In genomic region chr1:218430346-218430745, GRCh38 we compare ENCODE assay signal across 23 cellular contexts.
A peak's percentile ranks its signal among the peaks of the same experiment; 100 is the strongest.
DNase-seq lines count a peak whose midpoint lies in the region; ATAC-seq, FAIRE-seq and TF ChIP-seq lines count a peak whose summit lies in the region.
"Had no signal": no experiment of that assay in that cellular context is flagged by ENCODE, and none has a peak within 500 bp of the region (broad histone marks: within the 10 kb centered on the region; RNA-seq: fewer than 3 reads in every experiment).

No MANE protein-coding gene starts in this region.

- CTCF ChIA-PET in A673 (lab: Charles Lee): no interaction called here

- no peaks in the 10 kb centered on the region for H3K27me3 Mint-ChIP-seq in astrocyte (ENCODE audit: low read depth, unreplicated experiment)

- intact Hi-C loops in A673 (cut with micrococcal nuclease; ENCODE audit: unreplicated experiment) (no loop called here), tibial artery (cut with DNase I; ENCODE audit: low total_unique reads) (no loop called here)

- H3K27ac Mint-ChIP-seq in astrocyte (ENCODE audit: unreplicated experiment): peak overlapping the region; percentile 80
- H3K27ac Mint-ChIP-seq: CD4-positive, alpha-beta memory T cell had no signal

- H3K4me3 Mint-ChIP-seq in astrocyte (ENCODE audit: unreplicated experiment): no peak overlapping the region
- H3K4me3 Mint-ChIP-seq: CD4-positive, alpha-beta memory T cell had no signal

- peaks cover 49% of the 10 kb centered on the region for H3K4me1 Mint-ChIP-seq in astrocyte (ENCODE audit: low read depth, unreplicated experiment)
- H3K4me1 Mint-ChIP-seq: CD4-positive, alpha-beta memory T cell had no signal

- H3K36me3 ChIP-seq in A673 (ENCODE audit: insufficient read depth, low read length, poor library complexity, severe bottlenecking) (no peaks in the 10 kb centered on the region), astrocyte (ENCODE audit: insufficient read depth, low read length) (peaks cover 15% of the 10 kb centered on the region), tibial artery (peaks cover 0 to 15% (median 5%) of the 10 kb centered on the region in 3 donors)
- H3K36me3 ChIP-seq: BLaER1 treated with 17β-estradiol and CSF1 and Interleukin-3, amounts not matched to agents 10 nM and 100 nM; Peyer's patch had no signal

- H3K9ac ChIP-seq in astrocyte (ENCODE audit: low read length): no peak overlapping the region
- H3K9ac ChIP-seq: BLaER1 treated with 17β-estradiol and CSF1 and Interleukin-3, amounts not matched to agents 10 nM and 100 nM; GM23248 had no signal

- no peak for FAIRE-seq in astrocyte (lab: Jason Lieb, UNC)
- FAIRE-seq: A204.1 had no signal

- no peak overlapping the region for H3K4me2 ChIP-seq in astrocyte (ENCODE audit: low read length)
- H3K4me2 ChIP-seq: BLaER1 treated with 17β-estradiol and CSF1 and Interleukin-3, amounts not matched to agents 10 nM and 100 nM had no signal

- H3K9me3 ChIP-seq in A673 (ENCODE audit: low read depth, low read length, poor library complexity, severe bottlenecking): no peaks in the 10 kb centered on the region
- H3K9me3 ChIP-seq in astrocyte (ENCODE audit: insufficient read depth, low read depth, low read length): no peaks in the 10 kb centered on the region
- no peaks in the 10 kb centered on the region for H3K9me3 ChIP-seq in tibial artery
- H3K9me3 ChIP-seq: Peyer's patch had no signal

- H3K4me3 ChIP-seq in A673 (ENCODE audit: low read depth, low read length, poor library complexity, severe bottlenecking) (no peak overlapping the region), astrocyte (ENCODE audit: insufficient read depth, low read depth, low read length) (no peak overlapping the region), tibial artery (no peak overlapping the region)
- H3K4me3 ChIP-seq: BLaER1 treated with 17β-estradiol and CSF1 and Interleukin-3, amounts not matched to agents 10 nM and 100 nM; GM23248; Peyer's patch had no signal

- TF ChIP-seq CTCF in A673 (conservative IDR thresholded peaks at IDR 0.05; ENCODE audit: low read depth, low read length) (no peak), astrocyte (IDR thresholded peaks at IDR 0.05; ENCODE audit: insufficient read depth, low read depth, low read length) (no peak), tibial artery (IDR thresholded peaks at IDR 0.05) (no peak)

- no TSS peak for BruUV-seq in A673 (replicated peaks; lab: Mats Ljungman, UMichigan)

- no peak for DNase-seq in A673 (ENCODE audit: low spot score)
- no peak for DNase-seq in astrocyte (ENCODE audit: low read depth)
- peak; percentile 56 to 71 for DNase-seq in lung microvascular endothelial cell (ENCODE audit: low read depth in 2 of 2)
- DNase-seq in pulmonary artery endothelial cell (ENCODE audit: low read depth, low spot score): peak; percentile 3
- DNase-seq in tibial artery: no peak
- DNase-seq: AML-193; CD4-positive, alpha-beta memory T cell; COR-L47; DMS53; GM23248; H7; NCI-H1048; NCI-H1417; NCI-H1694; NCI-H2029 treated with DMSO at 0.1 percent for 48 hours; NCI-H2227 treated with DMSO at 0.1 percent for 48 hours; NCI-H526 treated with DMSO at 0.1 percent for 48 hours; Peyer's patch had no signal

- H3K27ac ChIP-seq in A673 (ENCODE audit: low read depth, low read length, poor library complexity, severe bottlenecking) (peak overlapping the region; percentile 54), astrocyte (ENCODE audit: low read depth, low read length) (no peak overlapping the region), tibial artery (no peak overlapping the region)
- H3K27ac ChIP-seq: BLaER1 treated with 17β-estradiol and CSF1 and Interleukin-3, amounts not matched to agents 10 nM and 100 nM; GM23248; Peyer's patch had no signal

- no peaks in the 10 kb centered on the region for H3K9me3 Mint-ChIP-seq in astrocyte (ENCODE audit: unreplicated experiment)
- H3K9me3 Mint-ChIP-seq: CD4-positive, alpha-beta memory T cell had no signal

- ATAC-seq in HG03378 (IDR thresholded peaks at IDR 0.05; ENCODE audit: unreplicated experiment) (no peak), HG02973 (IDR thresholded peaks at IDR 0.05; ENCODE audit: unreplicated experiment) (no peak)
- ATAC-seq: SK-N-SH treated with all-trans-retinoic acid at 6 μM for 48 hours had no signal

- peaks cover 59% of the 10 kb centered on the region for H3K79me2 ChIP-seq in astrocyte (ENCODE audit: insufficient read depth, low read length)

- peaks cover 24% of the 10 kb centered on the region for H3K4me1 ChIP-seq in A673 (ENCODE audit: insufficient read depth, low read length, poor library complexity, severe bottlenecking)
- peaks cover 17% of the 10 kb centered on the region for H3K4me1 ChIP-seq in astrocyte (ENCODE audit: insufficient read depth, low read length)
- no peaks in the 10 kb centered on the region for H3K4me1 ChIP-seq in tibial artery
- H3K4me1 ChIP-seq: BLaER1 treated with 17β-estradiol and CSF1 and Interleukin-3, amounts not matched to agents 10 nM and 100 nM; Peyer's patch had no signal

- H2AFZ ChIP-seq in astrocyte (ENCODE audit: low read depth, low read length): no peak overlapping the region
- H2AFZ ChIP-seq: GM23248 had no signal

- H3K27me3 ChIP-seq in A673 (replicated peaks; ENCODE audit: insufficient read depth, low read depth, low read length, poor library complexity): no peaks in the 10 kb centered on the region
- H3K27me3 ChIP-seq in astrocyte (ENCODE audit: insufficient read depth, low read length): no peaks in the 10 kb centered on the region
- no peaks in the 10 kb centered on the region for H3K27me3 ChIP-seq in tibial artery
- H3K27me3 ChIP-seq: BLaER1 treated with 17β-estradiol and CSF1 and Interleukin-3, amounts not matched to agents 10 nM and 100 nM; Peyer's patch had no signal

- H4K20me1 ChIP-seq in astrocyte (ENCODE audit: insufficient read depth, low read length): peaks cover 10% of the 10 kb centered on the region
- H4K20me1 ChIP-seq: BLaER1 treated with 17β-estradiol and CSF1 and Interleukin-3, amounts not matched to agents 10 nM and 100 nM had no signal

- peaks cover 13% of the 10 kb centered on the region for H3K36me3 Mint-ChIP-seq in astrocyte (ENCODE audit: low read depth, unreplicated experiment)
- H3K36me3 Mint-ChIP-seq: CD4-positive, alpha-beta memory T cell had no signal

- POLR2A ChIA-PET in A673 (lab: Charles Lee; ENCODE audit: low non-redundant PET): no interaction called here

Comparison
In these comparisons a context has a peak if more than half of its experiments do, and no peak if none do; other contexts are left out.
1. DNase-seq: peak in lung microvascular endothelial cell (2 of 2) and pulmonary artery endothelial cell (single experiment); none in A673 (single experiment), astrocyte (single experiment) and tibial artery (0 of 2).